ENCODE assay signal across 30 cellular contexts in the genomic region with DNA sequence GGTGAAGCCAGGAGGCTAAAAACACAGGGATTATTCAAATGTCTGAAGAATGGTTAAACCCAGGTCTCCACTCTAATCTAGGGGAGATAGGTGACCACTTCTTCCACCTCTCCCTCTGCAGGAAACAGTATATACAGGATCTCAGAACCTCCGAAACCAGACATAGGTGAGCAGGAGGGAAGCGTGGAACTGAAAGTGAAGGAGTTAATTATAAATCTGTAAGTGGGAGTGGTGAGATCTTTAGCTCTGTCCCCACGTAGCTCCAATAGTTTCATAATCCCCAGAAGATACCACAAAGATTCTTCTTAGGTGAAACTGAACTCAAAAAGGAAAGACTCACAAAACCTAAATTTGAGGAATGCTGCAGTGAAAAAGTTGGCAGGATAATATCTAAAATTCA.
DNase-seq lines count a peak whose midpoint lies in the region; ATAC-seq, FAIRE-seq and TF ChIP-seq lines count a peak whose summit lies in the region.
"Had no signal": no experiment of that assay in that cellular context is flagged by ENCODE, and none has a peak within 500 bp of the region (broad histone marks: within the 10 kb centered on the region; RNA-seq: fewer than 3 reads in every experiment).

No MANE protein-coding gene starts in this region.

- H2AK5ac ChIP-seq in H1 (ENCODE audit: low read depth, low read length) = no peak overlapping the region

- peak overlapping the region; percentile 39 for H3K4me3 Mint-ChIP-seq in CD4-positive, alpha-beta T cell
- H3K4me3 Mint-ChIP-seq: activated naive CD4-positive, alpha-beta T cell treated with anti-CD3 and anti-CD28 coated beads, Interleukin-2, amount 10 ng/mL, durations not matched to agents 7 days and 5 days; immature natural killer cell; stimulated activated effector memory CD8-positive, alpha-beta T cell treated with anti-CD3 and anti-CD28 coated beads, Interleukin-12 subunit alpha, Interleukin-12 subunit beta, amount 100 ng/mL, for 72 hours had no signal

- BruUV-seq in PC-9 (replicated peaks; lab: Mats Ljungman, UMichigan) = no TSS peak

- peak overlapping the region; percentile 49 for H3K27ac Mint-ChIP-seq in CD4-positive, alpha-beta T cell
- H3K27ac Mint-ChIP-seq: activated naive CD4-positive, alpha-beta T cell treated with anti-CD3 and anti-CD28 coated beads, Interleukin-2, amount 10 ng/mL, durations not matched to agents 7 days and 5 days; immature natural killer cell; stimulated activated effector memory CD8-positive, alpha-beta T cell treated with anti-CD3 and anti-CD28 coated beads, Interleukin-12 subunit alpha, Interleukin-12 subunit beta, amount 100 ng/mL, for 72 hours had no signal

- H3K79me1 ChIP-seq in H1 (ENCODE audit: low read depth, low read length) = no peaks in the 10 kb centered on the region

- intact Hi-C loops in CD4-positive, alpha-beta T cell (cut with DNase I, micrococcal nuclease) = no loop called here
- intact Hi-C loops in PC-9 (cut with micrococcal nuclease; ENCODE audit: unreplicated experiment) = no loop called here
- intact Hi-C loops in adrenal gland (cut with DNase I) = no loop called here
- intact Hi-C loops in lower leg skin (cut with DNase I; ENCODE audit: low total_unique reads) = no loop called here

- H4K8ac ChIP-seq in H1 (ENCODE audit: extremely low read depth, insufficient read depth, low read length) = no peak overlapping the region

- POLR2A ChIA-PET in CD4-positive, alpha-beta T cell (lab: Charles Lee) = no interaction called here
- POLR2A ChIA-PET in PC-9 (lab: Charles Lee; ENCODE audit: unreplicated experiment) (no interaction called here), H1 (lab: Charles Lee; ENCODE audit: partially characterized antibody) (no interaction called here)

- H3K36me3 ChIP-seq in PC-9 (ENCODE audit: low read depth) = no peaks in the 10 kb centered on the region
- no peaks in the 10 kb centered on the region for H3K36me3 ChIP-seq in H1 (ENCODE audit: control insufficient read depth in 2 of 4, insufficient read depth in 4 of 4, low read length in 3 of 4)
- no peaks in the 10 kb centered on the region for H3K36me3 ChIP-seq in smooth muscle cell (ENCODE audit: low read depth)
- no peaks in the 10 kb centered on the region for H3K36me3 ChIP-seq in adrenal gland (replicated peaks in 1 of 2)
- H3K36me3 ChIP-seq: MG63, SJSA1, suprapubic skin had no signal

- H3K4me1 Mint-ChIP-seq in CD4-positive, alpha-beta T cell (ENCODE audit: low read depth) = peaks cover 90% of the 10 kb centered on the region
- H3K4me1 Mint-ChIP-seq: immature natural killer cell had no signal

- no peak for DNase-seq in CD4-positive, alpha-beta T cell
- DNase-seq in PC-9 = no peak
- no peak for DNase-seq in H1 (ENCODE audit: low read depth in 1 of 2, low spot score in 2 of 2)
- no peak for DNase-seq in smooth muscle cell (lab: John Stamatoyannopoulos, UW; ENCODE audit: unreplicated experiment)
- no peak for DNase-seq in adrenal gland
- no peak for DNase-seq in lower leg skin (ENCODE audit: low spot score in 2 of 2)
- DNase-seq: activated CD4-positive, alpha-beta T cell treated with anti-CD3 and anti-CD28 coated beads for 4 hours; activated naive CD4-positive, alpha-beta T cell treated with anti-CD3 and anti-CD28 coated beads, Interleukin-2, amount 10 ng/mL, durations not matched to agents 7 days and 5 days; dorsolateral prefrontal cortex; hypothalamus; immature natural killer cell; KG1; mesenchymal stem cell; MG63; NCI-H2081; NCI-H345; right cardiac atrium; RPMI8226; stimulated activated CD4-positive, alpha-beta T cell treated with anti-CD3 and anti-CD28 coated beads, Interleukin-12 subunit alpha, Interleukin-12 subunit beta, amount 100 ng/mL, for 4 hours; stimulated activated CD4-positive, alpha-beta T cell treated with anti-CD3 and anti-CD28 coated beads, Interleukin-4, amount 100 ng/mL, for 24 hours had no signal

- CTCF ChIA-PET in CD4-positive, alpha-beta T cell (lab: Charles Lee) = no interaction called here
- CTCF ChIA-PET in PC-9 (lab: Charles Lee) (no interaction called here), H1 (lab: Charles Lee; ENCODE audit: partially characterized antibody) (interaction anchor here (0.8 kb wide), 1 partner anchor 507 kb away, joined by 3 read pairs; no protein-coding TSS in a partner anchor)

- H2BK15ac ChIP-seq in H1 (ENCODE audit: low read length) = no peak overlapping the region

- H3K4me2 ChIP-seq in PC-9 = no peak overlapping the region
- no peak overlapping the region for H3K4me2 ChIP-seq in H1 (ENCODE audit: insufficient read depth in 1 of 2, low read depth in 2 of 2, low read length in 2 of 2)
- H3K4me2 ChIP-seq in smooth muscle cell = no peak overlapping the region

- no peak overlapping the region for H3K9ac ChIP-seq in H1 (replicated peaks in 1 of 4; ENCODE audit: extremely low read depth in 1 of 4, low read depth in 3 of 4, low read length in 3 of 4)
- no peak overlapping the region for H3K9ac ChIP-seq in smooth muscle cell (ENCODE audit: low read depth)

- H3K18ac ChIP-seq in H1 (ENCODE audit: extremely low read depth, low read length) = no peak overlapping the region

- TF ChIP-seq CTCF in CD4-positive, alpha-beta T cell (IDR thresholded peaks at IDR 0.05) = no peak
- no peak for TF ChIP-seq CTCF in PC-9 (conservative IDR thresholded peaks at IDR 0.05)
- TF ChIP-seq CTCF in H1 (IDR thresholded peaks at IDR 0.05; ENCODE audit: control extremely low read depth in 1 of 3, insufficient read depth in 1 of 3, low read depth in 1 of 3, low read length in 3 of 3) = no peak
- TF ChIP-seq CTCF in smooth muscle cell (IDR thresholded peaks at IDR 0.05; ENCODE audit: borderline replicate concordance, insufficient read depth, poor library complexity, severe bottlenecking) = no peak
- no peak for TF ChIP-seq CTCF in adrenal gland (IDR thresholded peaks at IDR 0.05)
- no peak for TF ChIP-seq CTCF in lower leg skin (IDR thresholded peaks at IDR 0.05)

- no peak overlapping the region for H3K23ac ChIP-seq in H1 (ENCODE audit: insufficient read length)

- H3K27me3 Mint-ChIP-seq in CD4-positive, alpha-beta T cell = no peaks in the 10 kb centered on the region
- H3K27me3 Mint-ChIP-seq: activated naive CD4-positive, alpha-beta T cell treated with anti-CD3 and anti-CD28 coated beads, Interleukin-2, amount 10 ng/mL, durations not matched to agents 7 days and 5 days had no signal

- no peaks in the 10 kb centered on the region for H3K9me3 ChIP-seq in CD4-positive, alpha-beta T cell (ENCODE audit: control insufficient read depth, low read length)
- no peaks in the 10 kb centered on the region; the same call in 1 of the 2 replicates for H3K9me3 ChIP-seq in PC-9 (ENCODE audit: insufficient read depth, low read depth)
- H3K9me3 ChIP-seq in H1 (ENCODE audit: insufficient read depth in 2 of 2, low read depth in 1 of 2, low read length in 1 of 2) = no peaks in the 10 kb centered on the region; a peak in 1 of 4 replicates
- no peaks in the 10 kb centered on the region for H3K9me3 ChIP-seq in smooth muscle cell (replicated peaks; ENCODE audit: low read depth)
- no peaks in the 10 kb centered on the region for H3K9me3 ChIP-seq in adrenal gland (replicated peaks in 1 of 3)
- H3K9me3 ChIP-seq: MG63, SJSA1, suprapubic skin had no signal

- H3K4me1 ChIP-seq in PC-9 (replicated peaks; ENCODE audit: insufficient read depth) (no peaks in the 10 kb centered on the region), H1 (replicated peaks in 1 of 4; ENCODE audit: control insufficient read depth in 3 of 4, insufficient read depth in 4 of 4, low read length in 3 of 4) (no peaks in the 10 kb centered on the region), smooth muscle cell (ENCODE audit: low read depth) (no peaks in the 10 kb centered on the region), adrenal gland (replicated peaks in 1 of 2) (no peaks in the 10 kb centered on the region)
- H3K4me1 ChIP-seq: SJSA1, suprapubic skin had no signal

- no peak overlapping the region for H3K4ac ChIP-seq in H1 (replicated peaks; ENCODE audit: insufficient read length, low read depth, low read length)

- no peaks in the 10 kb centered on the region for H3K79me2 ChIP-seq in PC-9 (ENCODE audit: low read depth)
- H3K79me2 ChIP-seq in H1 (ENCODE audit: control insufficient read depth in 1 of 2, insufficient read depth in 2 of 2, low read length in 2 of 2) = no peaks in the 10 kb centered on the region
- no peaks in the 10 kb centered on the region for H3K79me2 ChIP-seq in smooth muscle cell (ENCODE audit: low read depth)

- H3K14ac ChIP-seq in H1 (ENCODE audit: insufficient read length) = no peak overlapping the region

- H3K23me2 ChIP-seq in H1 (ENCODE audit: low read depth, low read length) = no peaks in the 10 kb centered on the region

- H2BK12ac ChIP-seq in H1 (ENCODE audit: low read depth, low read length) = no peak overlapping the region

- no peak for ATAC-seq in CD4-positive, alpha-beta T cell (ENCODE audit: poor library complexity)
- ATAC-seq in GM18861 (IDR thresholded peaks at IDR 0.05; ENCODE audit: unreplicated experiment) (peak; percentile 49), HG03175 (IDR thresholded peaks at IDR 0.05; ENCODE audit: unreplicated experiment) (no peak)
- ATAC-seq: left lobe of liver; right cardiac atrium; stimulated activated effector memory CD8-positive, alpha-beta T cell treated with anti-CD3 and anti-CD28 coated beads, Interleukin-12 subunit alpha, Interleukin-12 subunit beta, amount 100 ng/mL, for 72 hours had no signal

- no peak for FAIRE-seq in H1 (lab: Jason Lieb, UNC)
- FAIRE-seq: D721Med, endothelial cell of umbilical vein, H54 had no signal

- peaks cover 10% of the 10 kb centered on the region; the same call in 1 of the 2 replicates for H3K9me2 ChIP-seq in PC-9 (ENCODE audit: insufficient read depth)

- H3K4me3 ChIP-seq in PC-9 (no peak overlapping the region), H1 (ENCODE audit: extremely low read depth in 1 of 4, insufficient read depth in 2 of 4, low read depth in 3 of 4, low read length in 4 of 4) (no peak overlapping the region), smooth muscle cell (no peak overlapping the region), adrenal gland (no peak overlapping the region), lower leg skin (ENCODE audit: low read depth, poor library complexity, severe bottlenecking) (no peak overlapping the region)
- H3K4me3 ChIP-seq: dorsolateral prefrontal cortex, MG63, SJSA1, suprapubic skin had no signal

- no peak overlapping the region for H2BK20ac ChIP-seq in H1 (ENCODE audit: low read length)

- no peak overlapping the region for H4K5ac ChIP-seq in H1 (ENCODE audit: insufficient read length, low read depth, low read length)

- 89% methylated on average over 3 of the region's 3 CpGs; no CpG with 5 or more reads in 1 of the 2 experiments for WGBS in H1 (ENCODE audit: extremely low coverage in 1 of 2, insufficient coverage in 1 of 2, insufficient read length in 1 of 2, insufficient replicate concordance in 2 of 2, low coverage in 1 of 2, low lambda C conversion rate in 2 of 2, missing lambda C conversion rate in 1 of 2), 2 experiments
- 68% methylated on average over 3 of the region's 3 CpGs for WGBS in smooth muscle cell (ENCODE audit: low lambda C conversion rate)
- WGBS in adrenal gland, 4 donors = 44 to 67% (median 57%) methylated on average over 3 of the region's 3 CpGs
- WGBS in lower leg skin, 2 donors = 65 to 71% methylated on average over 3 of the region's 3 CpGs

- H3K56ac ChIP-seq in H1 (replicated peaks; ENCODE audit: insufficient read length, low read depth, low read length) = no peak overlapping the region

- peaks cover 74% of the 10 kb centered on the region for H3K36me3 Mint-ChIP-seq in CD4-positive, alpha-beta T cell (ENCODE audit: low read depth)
- H3K36me3 Mint-ChIP-seq: immature natural killer cell had no signal

- TF ChIP-seq POLR2A in H1 (IDR thresholded peaks at IDR 0.05; ENCODE audit: control extremely low read depth in 1 of 2, low read depth in 2 of 2, low read length in 2 of 2) (no peak), adrenal gland (IDR thresholded peaks at IDR 0.05) (no peak), lower leg skin (IDR thresholded peaks at IDR 0.05) (no peak)

- H2BK120ac ChIP-seq in H1 (replicated peaks; ENCODE audit: low read depth, low read length) = no peak overlapping the region

- no peak overlapping the region for H2BK5ac ChIP-seq in H1 (ENCODE audit: low read depth, low read length)

- no peak overlapping the region for H3K27ac ChIP-seq in CD4-positive, alpha-beta T cell (ENCODE audit: low read depth, low read length)
- H3K27ac ChIP-seq in PC-9 (no peak overlapping the region), H1 (ENCODE audit: low read depth, low read length) (no peak overlapping the region), smooth muscle cell (ENCODE audit: low read depth) (no peak overlapping the region), adrenal gland (no peak overlapping the region)
- H3K27ac ChIP-seq: C4-2B, dorsolateral prefrontal cortex, SJSA1, suprapubic skin had no signal

- no peak overlapping the region for H4K91ac ChIP-seq in H1 (replicated peaks; ENCODE audit: insufficient read length, low read length)

- TF ChIP-seq EP300 in H1 (IDR thresholded peaks at IDR 0.05; ENCODE audit: borderline replicate concordance in 1 of 2, low read depth in 2 of 2, low read length in 2 of 2) = no peak

- no peaks in the 10 kb centered on the region for H3K27me3 ChIP-seq in CD4-positive, alpha-beta T cell (ENCODE audit: control insufficient read depth, insufficient read depth, low read length)
- H3K27me3 ChIP-seq in PC-9 (ENCODE audit: insufficient read depth, low read depth) = no peaks in the 10 kb centered on the region
- no peaks in the 10 kb centered on the region for H3K27me3 ChIP-seq in H1 (replicated peaks in 1 of 4; ENCODE audit: control insufficient read depth in 3 of 4, extremely low read depth in 1 of 4, insufficient read depth in 3 of 4, low read length in 3 of 4)
- H3K27me3 ChIP-seq in smooth muscle cell (ENCODE audit: low read depth) = no peaks in the 10 kb centered on the region
- H3K27me3 ChIP-seq in adrenal gland = no peaks in the 10 kb centered on the region
- H3K27me3 ChIP-seq: SJSA1, suprapubic skin had no signal

- H4K20me1 ChIP-seq in PC-9 (ENCODE audit: insufficient read depth) (no peaks in the 10 kb centered on the region), H1 (replicated peaks in 1 of 2; ENCODE audit: control insufficient read depth in 1 of 2, insufficient read depth in 2 of 2, low read length in 2 of 2) (no peaks in the 10 kb centered on the region), smooth muscle cell (ENCODE audit: low read depth) (no peaks in the 10 kb centered on the region)

- H3F3A ChIP-seq in PC-9 (ENCODE audit: insufficient read depth, low read depth) = no peaks in the 10 kb centered on the region
- H3F3A ChIP-seq in smooth muscle cell (ENCODE audit: low read depth) = no peaks in the 10 kb centered on the region

- TF ChIP-seq RAD21 in H1 (IDR thresholded peaks at IDR 0.05 in 1 of 2, conservative IDR thresholded peaks at IDR 0.05 in 1 of 2; ENCODE audit: low read depth in 2 of 2, low read length in 2 of 2) = no peak

- H2AFZ ChIP-seq in PC-9 = peak overlapping the region; percentile 67
- H2AFZ ChIP-seq in H1 (ENCODE audit: low read length) = 0 out of 2 replicates have a peak overlapping the region, but pooled peaks have one; percentile 44
- no peak overlapping the region for H2AFZ ChIP-seq in smooth muscle cell (ENCODE audit: low read depth)

- peaks cover 3% of the 10 kb centered on the region for H3K9me3 Mint-ChIP-seq in CD4-positive, alpha-beta T cell
- H3K9me3 Mint-ChIP-seq: activated naive CD4-positive, alpha-beta T cell treated with anti-CD3 and anti-CD28 coated beads, Interleukin-2, amount 10 ng/mL, durations not matched to agents 7 days and 5 days; stimulated activated effector memory CD8-positive, alpha-beta T cell treated with anti-CD3 and anti-CD28 coated beads, Interleukin-12 subunit alpha, Interleukin-12 subunit beta, amount 100 ng/mL, for 72 hours had no signal
